10 cellular contexts compared by ENCODE assay signal in the genomic region with DNA sequence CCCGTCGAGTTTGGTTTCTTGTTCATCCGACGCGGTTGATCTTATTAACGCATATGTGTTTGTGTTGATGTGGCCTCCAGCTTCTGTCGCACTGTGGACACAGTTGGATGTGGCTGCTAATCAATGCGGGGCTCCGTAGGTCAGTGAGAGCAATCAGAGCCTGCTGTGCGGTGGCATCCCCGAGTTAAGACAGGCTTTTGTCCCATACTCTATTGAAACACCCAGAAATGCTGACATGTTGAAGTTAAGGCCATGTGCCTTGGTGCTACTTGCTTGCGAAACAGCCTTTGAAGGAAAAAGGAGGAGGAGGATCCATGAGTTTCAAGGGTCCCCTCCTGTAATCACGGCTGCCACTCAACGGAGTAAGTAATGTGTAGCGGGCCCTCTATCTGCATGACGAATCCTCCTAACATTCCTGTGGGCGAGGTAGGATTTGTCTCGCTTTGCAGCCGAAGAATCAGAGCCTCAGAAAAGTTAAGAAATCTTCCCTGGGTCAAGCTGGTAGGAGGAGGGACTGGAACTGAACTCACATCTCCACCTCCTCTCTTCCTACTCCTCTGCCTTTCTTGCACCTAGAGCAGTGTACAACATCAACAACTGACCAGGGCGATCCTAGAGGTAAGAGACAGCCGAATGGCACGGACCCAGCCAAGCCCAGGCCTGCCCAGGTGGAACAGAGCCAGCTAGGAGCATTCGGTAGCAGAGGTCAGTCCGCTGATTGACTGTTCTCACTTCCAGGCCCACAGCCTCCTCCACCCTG. TPM values are rescaled to one million over a fixed set of nuclear protein-coding genes. Genes with fewer than 3 reads are reported as not detected.
DNase-seq lines count a peak whose midpoint lies in the region; ATAC-seq and TF ChIP-seq lines count a peak whose summit lies in the region.
"Had no signal": no experiment of that assay in that cellular context is flagged by ENCODE, and none has a peak within 500 bp of the region (broad histone marks: within the 10 kb centered on the region; RNA-seq: fewer than 3 reads in every experiment).

No MANE protein-coding gene starts in this region.

- DNase-seq in HK-2 (ENCODE audit: unreplicated experiment) (peak; percentile 66), SK-N-MC (ENCODE audit: low read depth, low spot score) (peak; percentile 78), fibroblast of villous mesenchyme (ENCODE audit: low read depth) (peak; percentile 96), prostate gland (ENCODE audit: low spot score) (no peak), CD1c-positive myeloid dendritic cell (ENCODE audit: extremely low spot score) (no peak), foreskin melanocyte (no peak), NCI-H1092 treated with DMSO at 0.1 percent for 48 hours (lab: John Stamatoyannopoulos, UW) (no peak)
- DNase-seq: DMS79 treated with DMSO at 0.1 percent for 48 hours, GOT3 had no signal

- peaks cover 9% of the 10 kb centered on the region for H3K36me3 ChIP-seq in SK-N-MC (ENCODE audit: insufficient read depth, low read length)
- H3K36me3 ChIP-seq in prostate gland = no peaks in the 10 kb centered on the region

- H3K4me3 ChIP-seq in SK-N-MC = peak overlapping the region; percentile 73
- no peak overlapping the region for H3K4me3 ChIP-seq in fibroblast of villous mesenchyme (ENCODE audit: low read depth, low read length)
- H3K4me3 ChIP-seq in prostate gland = no peak overlapping the region

- TF ChIP-seq POLR2A in prostate gland (IDR thresholded peaks at IDR 0.05) = no peak

- TF ChIP-seq CTCF in fibroblast of villous mesenchyme (IDR thresholded peaks at IDR 0.05; ENCODE audit: insufficient read depth, low read depth, low read length) = no peak
- TF ChIP-seq CTCF in prostate gland (IDR thresholded peaks at IDR 0.05) = no peak

- peak overlapping the region; percentile 69 for H3K9ac ChIP-seq in SK-N-MC (ENCODE audit: insufficient read length)

- H3K9me3 ChIP-seq in SK-N-MC (ENCODE audit: low read depth, low read length) = no peaks in the 10 kb centered on the region
- no peaks in the 10 kb centered on the region for H3K9me3 ChIP-seq in prostate gland

- H3K27ac ChIP-seq in SK-N-MC = peak overlapping the region; percentile 98
- peak overlapping the region; percentile 52 to 77 for H3K27ac ChIP-seq in prostate gland

- no peak for ATAC-seq in GM18870 (IDR thresholded peaks at IDR 0.05; ENCODE audit: unreplicated experiment)

- WGBS in prostate gland = 73% methylated on average over 24 of the region's 24 CpGs

- peaks cover 28% of the 10 kb centered on the region for H3K4me1 ChIP-seq in prostate gland (replicated peaks)

- intact Hi-C loops in prostate gland (cut with DNase I) = no loop called here

- no peaks in the 10 kb centered on the region for H3K27me3 ChIP-seq in prostate gland (replicated peaks; ENCODE audit: insufficient read depth)

RNA-seq across cellular contexts. Expression of gene PDE9A, which starts 19.5 kb away (rescaled TPM):
- total RNA-seq in fibroblast of villous mesenchyme (3.9 and 9.5 TPM in 2 replicates), prostate gland (10 to 100 TPM; 80.0 to 93.6 TPM)

Comparison
In these comparisons a context has a peak if more than half of its experiments do, and no peak if none do; other contexts are left out.
1. DNase-seq: peak in HK-2 (single experiment), SK-N-MC (single experiment) and fibroblast of villous mesenchyme (single experiment); none in prostate gland (single experiment), CD1c-positive myeloid dendritic cell (single experiment), foreskin melanocyte (single experiment) and NCI-H1092 treated with DMSO at 0.1 percent for 48 hours (single experiment).